9 cellular contexts compared by ENCODE assay signal in genomic region chrX:33434256-33435092, GRCh38.
DNase-seq lines count a peak whose midpoint lies in the region; ATAC-seq and TF ChIP-seq lines count a peak whose summit lies in the region.
"Had no signal": no experiment of that assay in that cellular context is flagged by ENCODE, and none has a peak within 500 bp of the region (broad histone marks: within the 10 kb centered on the region; RNA-seq: fewer than 3 reads in every experiment).

No MANE protein-coding gene starts in this region.

- H3K4me1 Mint-ChIP-seq in activated naive CD4-positive, alpha-beta T cell treated with anti-CD3 and anti-CD28 coated beads, Interleukin-2, amount 10 ng/mL, durations not matched to agents 7 days and 5 days, result no peaks in the 10 kb centered on the region
- H3K4me1 Mint-ChIP-seq: central memory CD8-positive, alpha-beta T cell had no signal

- TF ChIP-seq CTCF in psoas muscle (IDR thresholded peaks at IDR 0.05), result peak; percentile 94

- WGBS in psoas muscle, 3 donors, result 24 to 32% (median 28%) methylated on average over 11 of the region's 11 CpGs

- no peak overlapping the region for H3K4me3 ChIP-seq in psoas muscle

- peaks cover 4% of the 10 kb centered on the region for H3K9me3 ChIP-seq in psoas muscle

- H3K27ac Mint-ChIP-seq in activated naive CD4-positive, alpha-beta T cell treated with anti-CD3 and anti-CD28 coated beads, Interleukin-2, amount 10 ng/mL, durations not matched to agents 7 days and 5 days, result no peak overlapping the region

- no peaks in the 10 kb centered on the region for H3K27me3 Mint-ChIP-seq in activated naive CD4-positive, alpha-beta T cell treated with anti-CD3 and anti-CD28 coated beads, Interleukin-2, amount 10 ng/mL, durations not matched to agents 7 days and 5 days
- H3K27me3 Mint-ChIP-seq: central memory CD8-positive, alpha-beta T cell had no signal

- no peaks in the 10 kb centered on the region for H3K4me1 ChIP-seq in psoas muscle

- intact Hi-C loops in head of caudate nucleus (cut with DNase I), result no loop called here
- intact Hi-C loops in psoas muscle (cut with DNase I), result loop anchor here (5.0 kb wide), 1 partner anchor 868 kb away; no protein-coding TSS in a partner anchor

- no peaks in the 10 kb centered on the region for H3K36me3 Mint-ChIP-seq in activated naive CD4-positive, alpha-beta T cell treated with anti-CD3 and anti-CD28 coated beads, Interleukin-2, amount 10 ng/mL, durations not matched to agents 7 days and 5 days

- H3K27ac ChIP-seq in psoas muscle, result no peak overlapping the region

- H3K4me3 Mint-ChIP-seq in activated naive CD4-positive, alpha-beta T cell treated with anti-CD3 and anti-CD28 coated beads, Interleukin-2, amount 10 ng/mL, durations not matched to agents 7 days and 5 days, result no peak overlapping the region
- H3K4me3 Mint-ChIP-seq: central memory CD8-positive, alpha-beta T cell had no signal

- H3K36me3 ChIP-seq in psoas muscle (ENCODE audit: insufficient read depth in 1 of 2, low read depth in 1 of 2), result no peaks in the 10 kb centered on the region

- ATAC-seq in HG03108 (IDR thresholded peaks at IDR 0.05; ENCODE audit: unreplicated experiment), result peak; percentile 52
- ATAC-seq in psoas muscle, result peak; percentile 59 to 66 (median 62)
- ATAC-seq in HG02884 (IDR thresholded peaks at IDR 0.05; ENCODE audit: unreplicated experiment), result no peak

- H3K9me3 Mint-ChIP-seq in activated naive CD4-positive, alpha-beta T cell treated with anti-CD3 and anti-CD28 coated beads, Interleukin-2, amount 10 ng/mL, durations not matched to agents 7 days and 5 days, result no peaks in the 10 kb centered on the region

- CTCF ChIA-PET in activated naive CD4-positive, alpha-beta T cell treated with anti-CD3 and anti-CD28 coated beads, Interleukin-2, amount 10 ng/mL, durations not matched to agents 7 days and 5 days (lab: Charles Lee), result interaction anchor here (0.7 kb wide), 1 partner anchor 564 kb away, joined by 3 read pairs; no protein-coding TSS in a partner anchor

- DNase-seq in SIG-M5 treated with dmso at 0.1 percent for 504 hours (lab: John Stamatoyannopoulos, UW; ENCODE audit: unreplicated experiment) (peak; percentile 18), SIG-M5 (lab: John Stamatoyannopoulos, UW) (no peak), NOMO-1 (lab: John Stamatoyannopoulos, UW; ENCODE audit: unreplicated experiment in 2 of 2) (peak; percentile 21 to 36), head of caudate nucleus (peak in 41 of 42 donors; percentile 12 to 86 (median 68)), psoas muscle (peak in 1 of 2 donors; percentile 30)
- DNase-seq in activated naive CD4-positive, alpha-beta T cell treated with anti-CD3 and anti-CD28 coated beads, Interleukin-2, amount 10 ng/mL, durations not matched to agents 7 days and 5 days, result peak; percentile 31

- H3K27me3 ChIP-seq in psoas muscle (ENCODE audit: insufficient read depth in 3 of 3, low read length in 2 of 3), result no peaks in the 10 kb centered on the region
